Comparison of ENCODE assay signal across 8 cellular contexts in the genomic region with DNA sequence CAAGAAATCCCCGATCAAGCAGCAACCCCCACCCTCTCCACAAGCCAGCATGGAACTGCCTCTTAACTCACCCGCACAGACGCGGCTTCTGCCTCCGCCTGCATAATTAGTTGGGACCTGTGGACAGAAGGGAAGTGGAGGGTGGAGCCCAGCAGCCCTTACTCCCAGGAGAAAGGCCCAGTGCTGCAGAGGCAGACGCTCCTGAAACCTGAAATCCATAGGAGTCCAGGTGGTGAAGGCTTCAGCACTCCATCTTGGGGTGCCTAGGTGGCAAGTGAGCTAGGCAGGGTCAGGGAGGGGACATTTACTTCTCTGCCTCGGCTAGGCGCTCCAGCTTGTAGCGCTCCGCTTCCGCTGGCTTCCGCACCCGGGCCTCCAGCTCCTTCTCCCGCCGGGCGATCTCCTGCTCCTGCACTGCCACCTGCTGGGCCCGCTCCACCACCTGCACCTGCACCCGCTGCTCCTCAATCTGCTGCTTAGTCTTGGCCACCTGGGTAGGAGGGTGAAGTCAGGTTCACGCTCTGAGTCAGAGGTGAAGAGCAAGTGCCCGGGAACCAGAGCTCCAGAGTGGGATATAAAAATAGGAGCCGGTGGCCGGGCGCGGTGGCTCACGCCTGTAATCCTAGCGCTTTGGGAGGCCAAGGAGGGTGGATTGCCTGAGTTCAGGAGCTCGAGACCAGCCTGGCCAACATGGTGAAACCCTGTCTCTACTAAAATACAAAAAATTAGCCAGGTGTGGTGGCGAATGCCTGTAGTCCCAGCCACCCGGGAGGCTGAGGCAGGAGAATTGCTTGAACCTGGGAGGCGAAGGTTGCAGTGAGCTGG. TPM values are rescaled to one million over a fixed set of nuclear protein-coding genes. Genes with fewer than 3 reads are reported as not detected.
DNase-seq lines count a peak whose midpoint lies in the region; ATAC-seq and TF ChIP-seq lines count a peak whose summit lies in the region.

No MANE protein-coding gene starts in this region.

- H3K4me3 ChIP-seq in Jurkat, Clone E6-1 (ENCODE audit: low read length), result peak overlapping the region; percentile 36
- H3K4me3 ChIP-seq in cardiac muscle cell, result no peak overlapping the region
- no peak overlapping the region for H3K4me3 ChIP-seq in retinal pigment epithelial cell (ENCODE audit: low read length)

- no peak for ATAC-seq in HG02870 (IDR thresholded peaks at IDR 0.05; ENCODE audit: unreplicated experiment)

- H3K36me3 ChIP-seq in cardiac muscle cell, result peaks cover 52% of the 10 kb centered on the region

- POLR2A ChIA-PET in RWPE1 (lab: Yijun Ruan, JAX; ENCODE audit: low non-redundant PET), result interaction anchor here (0.7 to 1.0 kb wide), 2 partner anchors 11 to 237 kb away, joined by 4 to 18 read pairs; a partner anchor contains a TSS

- no peaks in the 10 kb centered on the region for H3K9me3 ChIP-seq in cardiac muscle cell (ENCODE audit: low read depth)

- CTCF ChIA-PET in RWPE1 (lab: Yijun Ruan, JAX), result interaction anchor here (0.6 to 2.3 kb wide), 34 partner anchors 8 to 732 kb away, joined by 3 to 27 read pairs (median 4); a partner anchor contains a TSS

- TF ChIP-seq CTCF in GM13977 (IDR thresholded peaks at IDR 0.05; ENCODE audit: extremely low read depth, insufficient read depth, missing control alignments), result peak; percentile 93
- peak; percentile 88 for TF ChIP-seq CTCF in RWPE1 (conservative IDR thresholded peaks at IDR 0.05; ENCODE audit: low read depth)
- peak; percentile 40 for TF ChIP-seq CTCF in cardiac muscle cell (IDR thresholded peaks at IDR 0.05; ENCODE audit: low read depth, low read length)
- peak; percentile 85 for TF ChIP-seq CTCF in retinal pigment epithelial cell (conservative IDR thresholded peaks at IDR 0.05; ENCODE audit: low read depth, low read length)

- DNase-seq in GM13977 (ENCODE audit: low spot score), result peak; percentile 76
- DNase-seq in Jurkat, Clone E6-1 (ENCODE audit: low read depth, low spot score), result peak; percentile 82
- peak; percentile 90 for DNase-seq in RWPE1 (ENCODE audit: low spot score)
- peak; percentile 87 for DNase-seq in activated naive CD4-positive, alpha-beta T cell treated with Interleukin-2 at 50 U/mL for 16 hours
- DNase-seq in cardiac muscle cell (ENCODE audit: low read depth in 1 of 2, low spot score in 1 of 2), result peak; percentile 51 to 83
- no peak for DNase-seq in retinal pigment epithelial cell (ENCODE audit: low read depth)
- DNase-seq in cerebellar nuclear complex (lab: John Stamatoyannopoulos, UW), result no peak

- no peaks in the 10 kb centered on the region for H3K27me3 ChIP-seq in cardiac muscle cell

- H3K27ac ChIP-seq in RWPE1 (peak overlapping the region; percentile 66), cardiac muscle cell (peak overlapping the region; percentile 31)

- H3K4me1 ChIP-seq in cardiac muscle cell (ENCODE audit: low read depth), result peaks cover 3% of the 10 kb centered on the region

- in situ Hi-C loops in GM13977 (cut with MboI; ENCODE audit: low pct_unique_long_range_greater_than_20kb, low sequenced_read_pairs, unreplicated experiment), result loop anchor here (10.0 kb wide), 1 partner anchor 246 kb away; a partner anchor contains a TSS

RNA-seq across cellular contexts. Expression of a gene that starts 10.7 kb away (rescaled TPM):
- polyA plus RNA-seq in Jurkat, Clone E6-1 (2012; ENCODE audit: insufficient read depth, insufficient read length), result 2,432 TPM
- total RNA-seq in cardiac muscle cell, result 827 and 939 TPM in 2 replicates
- polyA plus RNA-seq in cardiac muscle cell, result 662 and 675 TPM in 2 replicates

RNA-seq across cellular contexts. Expression of a gene that starts 11.7 kb away (rescaled TPM):
- 139 TPM for polyA plus RNA-seq in Jurkat, Clone E6-1 (2012; ENCODE audit: insufficient read depth, insufficient read length)
- 208 and 222 TPM in 2 replicates for total RNA-seq in cardiac muscle cell
- 236 and 261 TPM in 2 replicates for polyA plus RNA-seq in cardiac muscle cell

RNA-seq across cellular contexts. Expression of a gene that starts 13.5 kb away (rescaled TPM):
- polyA plus RNA-seq in Jurkat, Clone E6-1 (2012; ENCODE audit: insufficient read depth, insufficient read length), result 17.7 TPM
- total RNA-seq in cardiac muscle cell, result 28.0 and 45.8 TPM in 2 replicates
- polyA plus RNA-seq in cardiac muscle cell, result 20.1 and 25.8 TPM in 2 replicates

RNA-seq across cellular contexts. Expression of a gene that starts 13.7 kb away (rescaled TPM):
- polyA plus RNA-seq in Jurkat, Clone E6-1 (2012; ENCODE audit: insufficient read depth, insufficient read length), result 75.5 TPM
- 14.3 and 21.9 TPM in 2 replicates for total RNA-seq in cardiac muscle cell
- polyA plus RNA-seq in cardiac muscle cell, result 30.0 and 44.1 TPM in 2 replicates

RNA-seq across cellular contexts. Expression of a gene that starts 40.0 kb away (rescaled TPM):
- polyA plus RNA-seq in Jurkat, Clone E6-1 (2012; ENCODE audit: insufficient read depth, insufficient read length), result 75.0 TPM
- 13.7 and 17.2 TPM in 2 replicates for total RNA-seq in cardiac muscle cell
- polyA plus RNA-seq in cardiac muscle cell, result 29.1 and 33.8 TPM in 2 replicates

Comparison
In these comparisons a context has a peak if more than half of its experiments do, and no peak if none do; other contexts are left out.
1. DNase-seq: peak in GM13977 (single experiment), Jurkat, Clone E6-1 (single experiment), RWPE1 (single experiment), activated naive CD4-positive, alpha-beta T cell treated with Interleukin-2 at 50 U/mL for 16 hours (single experiment) and cardiac muscle cell (2 of 2); none in retinal pigment epithelial cell (single experiment) and cerebellar nuclear complex (0 of 2).
2. CTCF ChIP-seq: peak in every context shown above with its lines; median percentile 93 in GM13977; 88 in RWPE1; 85 in retinal pigment epithelial cell; 40 in cardiac muscle cell.